Comparison of ENCODE assay signal across 8 cellular contexts in the genomic region with DNA sequence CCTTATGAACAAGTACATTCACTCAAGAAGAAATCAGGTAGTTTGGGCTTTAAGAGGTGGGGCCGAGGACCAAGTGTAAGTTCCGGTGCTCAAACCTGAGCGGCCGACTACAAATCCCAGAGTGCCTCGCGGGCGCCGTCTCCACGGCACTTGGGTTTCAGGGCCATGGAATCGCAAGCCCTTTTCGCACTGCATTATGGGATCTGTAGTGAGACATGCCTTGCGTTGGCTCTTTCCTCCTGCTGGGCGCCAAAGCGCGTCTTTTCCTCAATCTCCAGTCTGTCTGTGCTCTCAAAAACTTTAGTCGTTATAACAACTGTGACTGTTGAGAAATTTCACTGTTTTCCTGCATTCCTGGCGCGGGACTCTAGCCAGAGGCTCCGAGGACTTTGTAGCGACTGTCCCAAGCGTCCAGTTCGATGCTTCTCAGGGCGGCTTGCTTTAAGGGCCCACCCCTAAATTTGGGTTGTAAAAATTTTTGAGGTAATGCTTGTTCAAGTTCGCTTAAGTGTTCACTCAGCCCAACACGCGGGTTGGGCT. TPM values are rescaled to one million over a fixed set of nuclear protein-coding genes. Genes with fewer than 3 reads are reported as not detected.
DNase-seq lines count a peak whose midpoint lies in the region; ATAC-seq and TF ChIP-seq lines count a peak whose summit lies in the region.

No MANE protein-coding gene starts in this region.

- H3K27me3 Mint-ChIP-seq in activated naive CD8-positive, alpha-beta T cell treated with anti-CD3 and anti-CD28 coated beads, Interleukin-2, amount 50 U/mL, for 24 hours: no peaks in the 10 kb centered on the region

- intact Hi-C loops in ovary (cut with DNase I): loop anchor here in 2 of 4 donors (2.0 to 5.0 kb wide), 2 partner anchors 67 to 70 kb away; a partner anchor contains a TSS

- peak; percentile 73 for ATAC-seq in HG02840 (IDR thresholded peaks at IDR 0.05; ENCODE audit: low FRiP score, unreplicated experiment)
- ATAC-seq in activated naive CD8-positive, alpha-beta T cell treated with anti-CD3 and anti-CD28 coated beads, Interleukin-2, amount 50 U/mL, for 24 hours: peak; percentile 78

- peak; percentile 56 for TF ChIP-seq POLR2A in ovary (IDR thresholded peaks at IDR 0.05)

- H3K27ac Mint-ChIP-seq in activated naive CD8-positive, alpha-beta T cell treated with anti-CD3 and anti-CD28 coated beads, Interleukin-2, amount 50 U/mL, for 24 hours: peak overlapping the region; percentile 94

- peaks cover 29% of the 10 kb centered on the region for H3K4me1 ChIP-seq in cardiac muscle cell (ENCODE audit: low read depth)
- peaks cover 3% of the 10 kb centered on the region for H3K4me1 ChIP-seq in ovary (ENCODE audit: insufficient read depth)
- H3K4me1 ChIP-seq in thymus (ENCODE audit: control insufficient read depth, insufficient read depth, low read length): peaks cover 8% of the 10 kb centered on the region

- peaks cover 3% of the 10 kb centered on the region for H3K36me3 Mint-ChIP-seq in activated naive CD8-positive, alpha-beta T cell treated with anti-CD3 and anti-CD28 coated beads, Interleukin-2, amount 50 U/mL, for 24 hours (ENCODE audit: low read depth)

- TF ChIP-seq EP300 in ovary (IDR thresholded peaks at IDR 0.05): no peak

- no peaks in the 10 kb centered on the region for H3K27me3 ChIP-seq in cardiac muscle cell
- no peaks in the 10 kb centered on the region for H3K27me3 ChIP-seq in ovary
- H3K27me3 ChIP-seq in thymus (ENCODE audit: control insufficient read depth, insufficient read depth): no peaks in the 10 kb centered on the region

- peak; percentile 98 for DNase-seq in GM12865 (ENCODE audit: low read depth)
- DNase-seq in NCI-H1436 (lab: John Stamatoyannopoulos, UW): peak; percentile 96
- peak; percentile 73 to 92 for DNase-seq in SW 1271 (lab: John Stamatoyannopoulos, UW)
- peak; percentile 92 for DNase-seq in activated naive CD8-positive, alpha-beta T cell treated with anti-CD3 and anti-CD28 coated beads, Interleukin-2, amount 50 U/mL, for 24 hours
- DNase-seq in cardiac muscle cell (ENCODE audit: low read depth in 1 of 2, low spot score in 1 of 2): peak; percentile 98
- peak; percentile 94 to 97 (median 95) for DNase-seq in ovary

- H3K9me3 Mint-ChIP-seq in activated naive CD8-positive, alpha-beta T cell treated with anti-CD3 and anti-CD28 coated beads, Interleukin-2, amount 50 U/mL, for 24 hours: no peaks in the 10 kb centered on the region

- H3K4me3 Mint-ChIP-seq in activated naive CD8-positive, alpha-beta T cell treated with anti-CD3 and anti-CD28 coated beads, Interleukin-2, amount 50 U/mL, for 24 hours: peak overlapping the region; percentile 90

- H3K27ac ChIP-seq in cardiac muscle cell: no peak overlapping the region
- peak overlapping the region; percentile 92 to 98 for H3K27ac ChIP-seq in ovary
- H3K27ac ChIP-seq in thymus (ENCODE audit: low read depth): peak overlapping the region; percentile 87

- no peaks in the 10 kb centered on the region for H3K9me3 ChIP-seq in cardiac muscle cell (ENCODE audit: low read depth)
- H3K9me3 ChIP-seq in ovary: no peaks in the 10 kb centered on the region
- H3K9me3 ChIP-seq in thymus (ENCODE audit: control insufficient read depth): no peaks in the 10 kb centered on the region

- 0 to 1% (median 0%) methylated on average over 26 of the region's 26 CpGs for WGBS in ovary, 3 donors
- under 1% methylated on average over 26 of the region's 26 CpGs for WGBS in thymus

- H3K4me3 ChIP-seq in GM12865 (ENCODE audit: low read depth, low read length) (peak overlapping the region; percentile 99), cardiac muscle cell (peak overlapping the region; percentile 84), ovary (peak overlapping the region; percentile 87), thymus (ENCODE audit: low read length) (peak overlapping the region; percentile 64)

- no peaks in the 10 kb centered on the region for H3K36me3 ChIP-seq in cardiac muscle cell
- no peaks in the 10 kb centered on the region for H3K36me3 ChIP-seq in ovary
- H3K36me3 ChIP-seq in thymus (ENCODE audit: control insufficient read depth, insufficient read depth): no peaks in the 10 kb centered on the region

- TF ChIP-seq CTCF in GM12865 (IDR thresholded peaks at IDR 0.05; ENCODE audit: insufficient read depth, low read depth, low read length, missing control alignments) (no peak), cardiac muscle cell (IDR thresholded peaks at IDR 0.05; ENCODE audit: low read depth, low read length) (no peak), ovary (IDR thresholded peaks at IDR 0.05) (peak in 1 of 3 donors; percentile 17)

- peaks cover 56% of the 10 kb centered on the region for H3K4me1 Mint-ChIP-seq in activated naive CD8-positive, alpha-beta T cell treated with anti-CD3 and anti-CD28 coated beads, Interleukin-2, amount 50 U/mL, for 24 hours

RNA-seq across cellular contexts. Expression of a gene that starts 0.4 kb away (rescaled TPM):
- total RNA-seq in cardiac muscle cell: 69.9 and 87.0 TPM in 2 replicates
- polyA plus RNA-seq in cardiac muscle cell: 110 and 182 TPM in 2 replicates
- 10 to 100 TPM; 39.5 to 86.3 (median 75.3) TPM for total RNA-seq in ovary
- polyA plus RNA-seq in ovary: 10 to 100 TPM; 31.6 to 71.6 TPM
- 36.0 TPM for polyA plus RNA-seq in thymus

RNA-seq across cellular contexts. Expression of a gene that starts 3.2 kb away (rescaled TPM):
- total RNA-seq in cardiac muscle cell (15.1 and 15.6 TPM in 2 replicates), ovary (10 to 100 TPM in 4 of 7 donors, 1 to 10 TPM in 3; 7.6 to 13.8 (median 10.1) TPM)
- polyA plus RNA-seq in cardiac muscle cell (12.2 and 14.4 TPM in 2 replicates), ovary (10 to 100 TPM in 1 of 2 donors, 1 to 10 TPM in 1; 8.3 to 15.3 TPM), thymus (8.6 TPM)
